20 cellular contexts compared by ENCODE assay signal in the genomic region with DNA sequence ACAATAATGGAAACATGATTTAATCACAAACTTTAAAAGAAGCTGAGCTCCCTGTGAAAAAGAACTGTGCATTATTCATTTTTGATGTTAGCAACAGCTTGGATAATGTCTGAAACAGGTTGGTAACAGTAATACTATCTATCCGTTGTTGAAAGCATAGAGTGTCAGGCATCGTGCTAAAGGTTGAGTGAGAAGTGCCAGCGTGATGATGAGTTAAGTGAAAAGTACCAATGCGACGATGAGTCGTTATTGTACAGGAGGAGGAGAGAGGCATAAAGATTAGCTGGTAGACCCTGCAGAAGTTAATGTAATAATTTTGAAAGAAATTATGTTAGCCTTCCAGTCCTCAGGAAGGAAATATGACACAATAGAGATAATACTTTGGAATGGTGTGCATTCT.
DNase-seq lines count a peak whose midpoint lies in the region; FAIRE-seq and TF ChIP-seq lines count a peak whose summit lies in the region.
"Had no signal": no experiment of that assay in that cellular context is flagged by ENCODE, and none has a peak within 500 bp of the region (broad histone marks: within the 10 kb centered on the region; RNA-seq: fewer than 3 reads in every experiment).

No MANE protein-coding gene starts in this region.

- no peaks in the 10 kb centered on the region for H3K9me2 ChIP-seq in neural cell (ENCODE audit: insufficient read depth, low read length)

- H3K27me3 ChIP-seq in endothelial cell of umbilical vein (ENCODE audit: control insufficient read depth in 2 of 2, insufficient read depth in 2 of 2, low read length in 2 of 2) = no peaks in the 10 kb centered on the region
- no peaks in the 10 kb centered on the region for H3K27me3 ChIP-seq in neural cell (ENCODE audit: insufficient read depth, low read depth, low read length)
- no peaks in the 10 kb centered on the region for H3K27me3 ChIP-seq in CD4-positive, alpha-beta memory T cell (ENCODE audit: insufficient read depth, low read length)
- H3K27me3 ChIP-seq in suprapubic skin = no peaks in the 10 kb centered on the region

- no peaks in the 10 kb centered on the region for H3K27me3 Mint-ChIP-seq in CD4-positive, alpha-beta memory T cell

- CTCF ChIA-PET in endothelial cell of umbilical vein (lab: Charles Lee) = interaction anchor here (1.4 to 1.8 kb wide), 2 partner anchors 24 to 86 kb away, joined by 3 to 6 read pairs; no protein-coding TSS in a partner anchor
- CTCF ChIA-PET in CD4-positive, alpha-beta memory T cell (lab: Charles Lee; ENCODE audit: partially characterized antibody) = no interaction called here

- no peaks in the 10 kb centered on the region for H3F3A ChIP-seq in neural cell (ENCODE audit: insufficient read depth, low read length, poor library complexity, severe bottlenecking)

- no peaks in the 10 kb centered on the region for H3K4me1 Mint-ChIP-seq in CD4-positive, alpha-beta memory T cell

- H3K4me2 ChIP-seq in endothelial cell of umbilical vein (ENCODE audit: insufficient read depth, low read length) (no peak overlapping the region), neural cell (ENCODE audit: low read length) (no peak overlapping the region)
- H3K4me2 ChIP-seq: A549 had no signal

- H2AFZ ChIP-seq in endothelial cell of umbilical vein (ENCODE audit: low read depth, low read length) (no peak overlapping the region), neural cell (ENCODE audit: low read depth, low read length) (no peak overlapping the region)
- H2AFZ ChIP-seq: GM23248 had no signal

- no peaks in the 10 kb centered on the region for H3K9me1 ChIP-seq in endothelial cell of umbilical vein (replicated peaks; ENCODE audit: control insufficient read depth, extremely low read depth, insufficient read depth, low read length)

- POLR2A ChIA-PET in endothelial cell of umbilical vein (lab: Charles Lee) = no interaction called here
- POLR2A ChIA-PET in CD4-positive, alpha-beta memory T cell (lab: Charles Lee; ENCODE audit: partially characterized antibody) = no interaction called here

- TF ChIP-seq POLR2A in endothelial cell of umbilical vein (IDR thresholded peaks at IDR 0.05; ENCODE audit: low read depth, low read length) (no peak), suprapubic skin (IDR thresholded peaks at IDR 0.05) (no peak)

- 77% methylated on average over 6 of the region's 6 CpGs for WGBS in suprapubic skin

- no peak for FAIRE-seq in endothelial cell of umbilical vein (lab: Jason Lieb, UNC)
- FAIRE-seq: A549, D721Med, GM12878, GM19239, H1 had no signal

- H3K27ac ChIP-seq in endothelial cell of umbilical vein (ENCODE audit: insufficient read depth, low read depth, low read length) = no peak overlapping the region
- H3K27ac ChIP-seq in neural cell (ENCODE audit: low read length) = no peak overlapping the region
- no peak overlapping the region for H3K27ac ChIP-seq in CD4-positive, alpha-beta memory T cell (ENCODE audit: low read depth, low read length)
- no peak overlapping the region for H3K27ac ChIP-seq in suprapubic skin
- H3K27ac ChIP-seq: A549, GM23248 had no signal

- peaks cover 0 to 6% (median 2%) of the 10 kb centered on the region in 8 donors for H3K9me3 Mint-ChIP-seq in CD4-positive, alpha-beta memory T cell

- intact Hi-C loops in endothelial cell of umbilical vein (cut with micrococcal nuclease) = loop anchor here (5.0 kb wide), 1 partner anchor 532 kb away; no protein-coding TSS in a partner anchor
- intact Hi-C loops in CD4-positive, alpha-beta memory T cell (cut with micrococcal nuclease) = no loop called here

- BruUV-seq in endothelial cell of umbilical vein (replicated peaks; lab: Mats Ljungman, UMichigan) = no TSS peak

- H3K9me3 ChIP-seq in endothelial cell of umbilical vein (replicated peaks; ENCODE audit: control insufficient read depth, insufficient read depth, low read length) (no peaks in the 10 kb centered on the region), neural cell (ENCODE audit: low read length) (no peaks in the 10 kb centered on the region), suprapubic skin (no peaks in the 10 kb centered on the region)
- H3K9me3 ChIP-seq in CD4-positive, alpha-beta memory T cell (ENCODE audit: control insufficient read depth in 1 of 2, low read length in 2 of 2) = no peaks in the 10 kb centered on the region
- H3K9me3 ChIP-seq: A549 had no signal

- H3K4me3 ChIP-seq in endothelial cell of umbilical vein (replicated peaks in 1 of 3; ENCODE audit: insufficient read depth in 1 of 3, low read depth in 1 of 3, low read length in 3 of 3) (no peak overlapping the region), neural cell (ENCODE audit: low read length) (no peak overlapping the region), suprapubic skin (no peak overlapping the region)
- H3K4me3 ChIP-seq in CD4-positive, alpha-beta memory T cell (ENCODE audit: low read length in 2 of 2) = no peak overlapping the region
- H3K4me3 ChIP-seq: A549, GM12878, GM23248 had no signal

- TF ChIP-seq RAD21 in neural cell (conservative IDR thresholded peaks at IDR 0.05) = no peak

- TF ChIP-seq EP300 in neural cell (conservative IDR thresholded peaks at IDR 0.05; ENCODE audit: poor library complexity, severe bottlenecking) (peak; percentile 40), suprapubic skin (IDR thresholded peaks at IDR 0.05) (no peak)

- dilution Hi-C loops in endothelial cell of umbilical vein (cut with MboI; ENCODE audit: extremely low pct_ligation_motif_present, low sequenced_read_pairs) = no loop called here

- H3K79me2 ChIP-seq in endothelial cell of umbilical vein (ENCODE audit: control insufficient read depth, insufficient read depth, low read length) (no peaks in the 10 kb centered on the region), neural cell (replicated peaks; ENCODE audit: insufficient read depth, low read length) (no peaks in the 10 kb centered on the region)

- H4K20me1 ChIP-seq in endothelial cell of umbilical vein (replicated peaks; ENCODE audit: control insufficient read depth, extremely low read depth, insufficient read depth, low read length) = no peaks in the 10 kb centered on the region
- no peaks in the 10 kb centered on the region for H4K20me1 ChIP-seq in neural cell (ENCODE audit: insufficient read depth)

- no peak overlapping the region for H3K4me3 Mint-ChIP-seq in CD4-positive, alpha-beta memory T cell
- H3K4me3 Mint-ChIP-seq: CD8-positive, alpha-beta T cell had no signal

- H3K9ac ChIP-seq in endothelial cell of umbilical vein (replicated peaks; ENCODE audit: extremely low read depth, insufficient read depth, low read length) (no peak overlapping the region), neural cell (ENCODE audit: low read length) (no peak overlapping the region)
- H3K9ac ChIP-seq: GM23248 had no signal

- no peak overlapping the region for H3K27ac Mint-ChIP-seq in CD4-positive, alpha-beta memory T cell
- H3K27ac Mint-ChIP-seq: CD8-positive, alpha-beta T cell had no signal

- TF ChIP-seq CTCF in endothelial cell of umbilical vein (IDR thresholded peaks at IDR 0.05; ENCODE audit: extremely low read depth in 1 of 2, insufficient read depth in 1 of 2, low read depth in 1 of 2, low read length in 2 of 2) (no peak), neural cell (IDR thresholded peaks at IDR 0.05; ENCODE audit: poor library complexity, severe bottlenecking) (no peak), suprapubic skin (IDR thresholded peaks at IDR 0.05) (no peak)

- DNase-seq in NCI-H226 (peak; percentile 23), endothelial cell of umbilical vein (ENCODE audit: low read depth, low spot score) (no peak), COR-L47 (lab: John Stamatoyannopoulos, UW) (no peak), suprapubic skin (ENCODE audit: low spot score in 2 of 2) (no peak)
- DNase-seq in CD4-positive, alpha-beta memory T cell = no peak
- DNase-seq: 8988T; C1 segment of cervical spinal cord; CD8-positive, alpha-beta T cell; DMS 273 treated with DMSO at 0.1 percent for 48 hours; DMS79; EL; GDM1; GM23248; H7 had no signal

- H3K4me1 ChIP-seq in endothelial cell of umbilical vein (ENCODE audit: control insufficient read depth, extremely low read depth, insufficient read depth, low read length) (peaks cover 5% of the 10 kb centered on the region), suprapubic skin (no peaks in the 10 kb centered on the region)
- no peaks in the 10 kb centered on the region for H3K4me1 ChIP-seq in CD4-positive, alpha-beta memory T cell (ENCODE audit: insufficient read depth, low read length)
- H3K4me1 ChIP-seq: A549 had no signal

- H3K36me3 Mint-ChIP-seq in CD4-positive, alpha-beta memory T cell = no peaks in the 10 kb centered on the region
- H3K36me3 Mint-ChIP-seq: CD8-positive, alpha-beta T cell had no signal

- H3K36me3 ChIP-seq in endothelial cell of umbilical vein (ENCODE audit: control insufficient read depth in 2 of 2, extremely low read depth in 1 of 2, insufficient read depth in 2 of 2, low read length in 2 of 2) (no peaks in the 10 kb centered on the region), neural cell (ENCODE audit: insufficient read depth, low read length) (no peaks in the 10 kb centered on the region), suprapubic skin (no peaks in the 10 kb centered on the region)
- H3K36me3 ChIP-seq in CD4-positive, alpha-beta memory T cell (ENCODE audit: insufficient read depth, low read length) = no peaks in the 10 kb centered on the region

TF ChIP-seq in endothelial cell of umbilical vein, 7 proteins besides CTCF, POLR2A, EP300 and RAD21:
- TF ChIP-seq FOS (IDR thresholded peaks at IDR 0.05; ENCODE audit: borderline replicate concordance, insufficient read depth, low read length) (peak; percentile 7), EZH2 (IDR thresholded peaks at IDR 0.05; ENCODE audit: borderline replicate concordance, low read depth, low read length, severe bottlenecking) (no peak)

TF ChIP-seq in neural cell, 6 proteins besides CTCF, POLR2A, EP300 and RAD21:
- no peak for TF ChIP-seq EZH2 (IDR thresholded peaks at IDR 0.05; ENCODE audit: borderline replicate concordance, insufficient read depth, low read length, poor library complexity, severe bottlenecking)
- TF ChIP-seq POLR2AphosphoS5 (IDR thresholded peaks at IDR 0.05) = peak; percentile 12
TF ChIP-seq in neural cell: peak in this region for 1.
